21 cellular contexts compared by ENCODE assay signal in genomic region chr4:89820005-89820404, GRCh38.
"Had no signal": no experiment of that assay in that cellular context is flagged by ENCODE, and none has a peak within 500 bp of the region (broad histone marks: within the 10 kb centered on the region; RNA-seq: fewer than 3 reads in every experiment).

No MANE protein-coding gene starts in this region.

- DNase-seq: activated CD4-positive, alpha-beta memory T cell treated with anti-CD3 and anti-CD28 coated beads for 36 hours; activated CD4-positive, alpha-beta T cell treated with anti-CD3 and anti-CD28 coated beads, Interleukin-2, amount 10 ng/mL, durations not matched to agents 24 days and 14 days; activated CD4-positive, CD25-positive, alpha-beta regulatory T cell treated with anti-CD3 and anti-CD28 coated beads, Interleukin-2, amount 50 U/mL, for 72 hours; activated CD8-positive, alpha-beta memory T cell treated with anti-CD3 and anti-CD28 coated beads, Interleukin-2, amount 50 U/mL, for 4 hours; activated effector memory CD4-positive, alpha-beta T cell treated with anti-CD3 and anti-CD28 coated beads, Interleukin-2, amount 50 U/mL, for 16 hours; activated naive CD4-positive, alpha-beta T cell treated with anti-CD3 and anti-CD28 coated beads for 36 hours; activated naive CD8-positive, alpha-beta T cell treated with anti-CD3 and anti-CD28 coated beads for 36 hours; activated T-cell treated with anti-CD3 and anti-CD28 coated beads, Interleukin-2, amount 50 U/mL, for 1 hour; adrenal gland; aorta; body of pancreas; immature natural killer cell; natural killer cell; occipital lobe; right lobe of liver; stimulated activated CD4-positive, alpha-beta T cell treated with anti-CD3 and anti-CD28 coated beads, Interleukin-12 subunit alpha, Interleukin-12 subunit beta, amount 100 ng/mL, for 4 hours; stimulated activated CD4-positive, alpha-beta T cell treated with anti-CD3 and anti-CD28 coated beads, Interleukin-4, amount 100 ng/mL, for 1 hour; stimulated activated naive CD8-positive, alpha-beta T cell treated with anti-CD3 and anti-CD28 coated beads, Interleukin-15, Interleukin-2, amounts not matched to agents 100 U/mL and 50 U/mL, for 24 hours; testis; transverse colon had no signal

- ATAC-seq: body of pancreas; gastroesophageal sphincter; natural killer cell; right lobe of liver; stimulated activated naive CD8-positive, alpha-beta T cell treated with anti-CD3 and anti-CD28 coated beads, Interleukin-15, Interleukin-2, amounts not matched to agents 100 U/mL and 50 U/mL, for 24 hours had no signal
